Comparison of ENCODE assay signal across 8 cellular contexts in genomic region chr6:31558631-31559500, GRCh38. TPM values are rescaled to one million over a fixed set of nuclear protein-coding genes. Genes with fewer than 3 reads are reported as not detected.
DNase-seq lines count a peak whose midpoint lies in the region; ATAC-seq and TF ChIP-seq lines count a peak whose summit lies in the region.

No MANE protein-coding gene starts in this region.

- H3K9me3 ChIP-seq in AG04450 (ENCODE audit: control insufficient read depth, insufficient read depth, low read length) (no peaks in the 10 kb centered on the region; the same call in 1 of the 2 replicates), esophagus muscularis mucosa (no peaks in the 10 kb centered on the region), trophoblast cell (ENCODE audit: insufficient read depth, low read depth, low read length) (no peaks in the 10 kb centered on the region)

- ATAC-seq in HG02970 (IDR thresholded peaks at IDR 0.05; ENCODE audit: low FRiP score, unreplicated experiment), result no peak

- no peak for TF ChIP-seq POLR2A in esophagus muscularis mucosa (IDR thresholded peaks at IDR 0.05; ENCODE audit: low read depth)

- peak overlapping the region; percentile 50 for H4K8ac ChIP-seq in trophoblast cell (ENCODE audit: low read depth, low read length)

- no peak overlapping the region for H3K14ac ChIP-seq in trophoblast cell (ENCODE audit: low read length)

- no peaks in the 10 kb centered on the region for H3K27me3 ChIP-seq in AG04450 (ENCODE audit: control insufficient read depth, insufficient read depth, low read length)
- H3K27me3 ChIP-seq in esophagus muscularis mucosa, result no peaks in the 10 kb centered on the region
- no peaks in the 10 kb centered on the region for H3K27me3 ChIP-seq in trophoblast cell (ENCODE audit: insufficient read depth, low read length)
- no peaks in the 10 kb centered on the region for H3K27me3 ChIP-seq in H7 (ENCODE audit: control insufficient read depth, insufficient read depth, low read length)

- CTCF ChIA-PET in AG04450 (lab: Charles Lee), result interaction anchor here (1.0 to 2.6 kb wide), 3 partner anchors 9 to 39 kb away, joined by 3 to 11 read pairs (median 3); no protein-coding TSS in a partner anchor

- no peak for DNase-seq in AG04450 (ENCODE audit: low read depth, low spot score)
- peak; percentile 46 for DNase-seq in HT1080 (ENCODE audit: low read depth)
- DNase-seq in activated CD4-positive, alpha-beta T cell treated with anti-CD3 and anti-CD28 coated beads, Interleukin-2, amount 50 U/mL, for 1 hour, result peak; percentile 57
- no peak for DNase-seq in esophagus muscularis mucosa (ENCODE audit: extremely low spot score)
- DNase-seq in trophoblast cell, result peak; percentile 21 to 28
- DNase-seq in epidermal melanocyte (ENCODE audit: insufficient read length, low spot score), result no peak
- no peak for DNase-seq in H7

- intact Hi-C loops in esophagus muscularis mucosa (cut with DNase I), result no loop called here

- no peak overlapping the region for H4K12ac ChIP-seq in trophoblast cell (ENCODE audit: low read depth, low read length)

- H3K23ac ChIP-seq in trophoblast cell (ENCODE audit: low read length), result no peak overlapping the region

- H3K27ac ChIP-seq in AG04450 (ENCODE audit: low read depth, low read length), result peak overlapping the region; percentile 31
- peak overlapping the region; percentile 28 to 60 (median 50) for H3K27ac ChIP-seq in esophagus muscularis mucosa (replicated peaks in 1 of 4)
- no peak overlapping the region for H3K27ac ChIP-seq in trophoblast cell (ENCODE audit: low read depth, low read length)

- no peak overlapping the region for H3K4me2 ChIP-seq in trophoblast cell (ENCODE audit: low read length)

- no peak overlapping the region for H2AFZ ChIP-seq in trophoblast cell (ENCODE audit: insufficient read depth, low read length, poor library complexity)

- H2BK12ac ChIP-seq in trophoblast cell (ENCODE audit: low read length), result peak overlapping the region; percentile 8

- TF ChIP-seq CTCF in AG04450 (IDR thresholded peaks at IDR 0.05; ENCODE audit: low read depth, low read length) (no peak), esophagus muscularis mucosa (IDR thresholded peaks at IDR 0.05) (no peak)

- peaks cover 23 to 65% (median 40%) of the 10 kb centered on the region in 4 donors for H3K36me3 ChIP-seq in esophagus muscularis mucosa
- peaks cover 20 to 25% of the 10 kb centered on the region in 2 experiments for H3K36me3 ChIP-seq in trophoblast cell (ENCODE audit: control insufficient read depth in 1 of 2, insufficient read depth in 2 of 2, low read length in 2 of 2)
- peaks cover 11% of the 10 kb centered on the region for H3K36me3 ChIP-seq in H7 (replicated peaks; ENCODE audit: control insufficient read depth, insufficient read depth, low read length)

- no peak overlapping the region for H2BK120ac ChIP-seq in trophoblast cell (ENCODE audit: insufficient read depth, low read length, poor library complexity)

- H3K9ac ChIP-seq in trophoblast cell (ENCODE audit: low read length), result no peak overlapping the region

- TF ChIP-seq EP300 in esophagus muscularis mucosa (IDR thresholded peaks at IDR 0.05), result no peak

- no peak overlapping the region for H3K4me3 ChIP-seq in AG04450 (ENCODE audit: low read depth, low read length)
- no peak overlapping the region for H3K4me3 ChIP-seq in esophagus muscularis mucosa
- no peak overlapping the region for H3K4me3 ChIP-seq in trophoblast cell (ENCODE audit: low read depth, low read length)
- H3K4me3 ChIP-seq in H7 (ENCODE audit: insufficient read depth, low read depth, low read length), result no peak overlapping the region

- peak overlapping the region; percentile 42 for H2AK5ac ChIP-seq in trophoblast cell (ENCODE audit: low read length)

- H3K4me1 ChIP-seq in esophagus muscularis mucosa, result peaks cover 33 to 46% (median 39%) of the 10 kb centered on the region in 4 donors
- peaks cover 20 to 23% of the 10 kb centered on the region in 2 experiments for H3K4me1 ChIP-seq in trophoblast cell (ENCODE audit: control insufficient read depth in 1 of 2, insufficient read depth in 2 of 2, low read length in 2 of 2)

- H4K91ac ChIP-seq in trophoblast cell (ENCODE audit: low read depth, low read length), result peak overlapping the region; percentile 49

- H3K79me1 ChIP-seq in trophoblast cell (ENCODE audit: low read length), result peaks cover 8% of the 10 kb centered on the region

- WGBS in esophagus muscularis mucosa, result 79% methylated on average over 14 of the region's 14 CpGs
- no CpG with 5 or more reads among the region's 14 CpGs for WGBS in trophoblast cell (ENCODE audit: extremely low coverage, insufficient coverage, insufficient read length)

- no peak overlapping the region for H2BK5ac ChIP-seq in trophoblast cell (ENCODE audit: low read depth, low read length, poor library complexity)

- no peak overlapping the region for H3K4ac ChIP-seq in trophoblast cell (ENCODE audit: low read depth, low read length)

- POLR2A ChIA-PET in AG04450 (lab: Yijun Ruan, JAX), result no interaction called here

- no peaks in the 10 kb centered on the region for H3K79me2 ChIP-seq in trophoblast cell (ENCODE audit: control insufficient read depth, insufficient read depth, low read length, poor library complexity)

- peak overlapping the region; percentile 43 for H3K18ac ChIP-seq in trophoblast cell (ENCODE audit: low read length)

RNA-seq across cellular contexts. Expression of gene NFKBIL1, which starts 11.5 kb away (rescaled TPM):
- polyA plus RNA-seq in AG04450 (2011; rRNA removed), result 5.1 and 5.4 TPM in 2 replicates
- 3.8 and 4.2 TPM in 2 replicates for polyA minus RNA-seq in AG04450 (2011; rRNA and poly(A)+ RNA removed)
- total RNA-seq in HT1080 (2014; rRNA removed; shearing (Covaris generic)), result 21.2 and 21.9 TPM in 2 replicates
- polyA plus RNA-seq in HT1080 (2015; cell fraction: cytosol; rRNA removed), result 23.7 and 24.9 TPM in 2 replicates
- polyA plus RNA-seq in HT1080 (2015; cell fraction: nucleus; rRNA removed), result 24.5 and 34.7 TPM in 2 replicates
- 10 to 100 TPM; 24.4 to 42.6 (median 29.6) TPM for total RNA-seq in esophagus muscularis mucosa
- polyA plus RNA-seq in trophoblast cell (2013), result 14.9 and 15.8 TPM in 2 replicates
- 33.2 and 34.2 TPM in 2 replicates for total RNA-seq in H7 (2014; rRNA removed; shearing (Covaris generic))

RNA-seq across cellular contexts. Expression of gene ATP6V1G2, which starts 12.5 kb away (rescaled TPM):
- 12.5 and 14.6 TPM in 2 replicates for polyA plus RNA-seq in AG04450 (2011; rRNA removed)
- 2.8 and 5.7 TPM in 2 replicates for polyA minus RNA-seq in AG04450 (2011; rRNA and poly(A)+ RNA removed)
- total RNA-seq in HT1080 (2014; rRNA removed; shearing (Covaris generic)), result 2.1 TPM in 2 replicates
- 2.3 and 2.9 TPM in 2 replicates for polyA plus RNA-seq in HT1080 (2015; cell fraction: cytosol; rRNA removed)
- 4.4 and 5.4 TPM in 2 replicates for polyA plus RNA-seq in HT1080 (2015; cell fraction: nucleus; rRNA removed)
- total RNA-seq in esophagus muscularis mucosa, result 1 to 10 TPM; 2.0 to 5.0 (median 2.2) TPM
- 0.50 and 0.60 TPM in 2 replicates for polyA plus RNA-seq in trophoblast cell (2013)
- total RNA-seq in H7 (2014; rRNA removed; shearing (Covaris generic)), result 3.5 and 7.0 TPM in 2 replicates

RNA-seq across cellular contexts. Expression of gene LTA, which starts 13.2 kb away (rescaled TPM):
- polyA plus RNA-seq in AG04450 (2011; rRNA removed), result not detected in 2 replicates
- polyA minus RNA-seq in AG04450 (2011; rRNA and poly(A)+ RNA removed), result not detected in 2 replicates
- total RNA-seq in HT1080 (2014; rRNA removed; shearing (Covaris generic)), result not detected in 2 replicates
- not detected in 2 replicates for polyA plus RNA-seq in HT1080 (2015; cell fraction: cytosol; rRNA removed)
- 0.15 TPM in 1 of 2 replicates, not detected in the other for polyA plus RNA-seq in HT1080 (2015; cell fraction: nucleus; rRNA removed)
- not detected for total RNA-seq in esophagus muscularis mucosa
- polyA plus RNA-seq in trophoblast cell (2013), result 0.16 and 0.26 TPM in 2 replicates
- 0.44 TPM in 1 of 2 replicates, not detected in the other for total RNA-seq in H7 (2014; rRNA removed; shearing (Covaris generic))

RNA-seq across cellular contexts. Expression of gene TNF, which starts 16.5 kb away (rescaled TPM):
- not detected in 2 replicates for polyA plus RNA-seq in AG04450 (2011; rRNA removed)
- not detected in 2 replicates for polyA minus RNA-seq in AG04450 (2011; rRNA and poly(A)+ RNA removed)
- total RNA-seq in HT1080 (2014; rRNA removed; shearing (Covaris generic)), result not detected in 2 replicates
- 0.08 and 0.14 TPM in 2 replicates for polyA plus RNA-seq in HT1080 (2015; cell fraction: cytosol; rRNA removed)
- 0.37 and 0.41 TPM in 2 replicates for polyA plus RNA-seq in HT1080 (2015; cell fraction: nucleus; rRNA removed)
- total RNA-seq in esophagus muscularis mucosa, result 1 to 10 TPM in 1 of 4 donors, under 1 TPM in 1, not detected in 2; 0.17 to 1.5 TPM
- polyA plus RNA-seq in trophoblast cell (2013), result 2.0 and 2.1 TPM in 2 replicates
- not detected in 2 replicates for total RNA-seq in H7 (2014; rRNA removed; shearing (Covaris generic))

RNA-seq across cellular contexts. Expression of gene DDX39B, which starts 17.1 kb away (rescaled TPM):
- polyA plus RNA-seq in AG04450 (2011; rRNA removed), result 434 and 480 TPM in 2 replicates
- polyA minus RNA-seq in AG04450 (2011; rRNA and poly(A)+ RNA removed), result 965 and 1,105 TPM in 2 replicates
- 856 and 950 TPM in 2 replicates for total RNA-seq in HT1080 (2014; rRNA removed; shearing (Covaris generic))
- 496 and 573 TPM in 2 replicates for polyA plus RNA-seq in HT1080 (2015; cell fraction: cytosol; rRNA removed)
- polyA plus RNA-seq in HT1080 (2015; cell fraction: nucleus; rRNA removed), result 1,409 and 1,413 TPM in 2 replicates
- total RNA-seq in esophagus muscularis mucosa, result 100 to 1,000 TPM; 186 to 257 (median 213) TPM
- 203 and 220 TPM in 2 replicates for polyA plus RNA-seq in trophoblast cell (2013)
- 787 and 872 TPM in 2 replicates for total RNA-seq in H7 (2014; rRNA removed; shearing (Covaris generic))

Comparison
In these comparisons a context has a peak if more than half of its experiments do, and no peak if none do; other contexts are left out.
1. DNase-seq: peak in HT1080 (single experiment), activated CD4-positive, alpha-beta T cell treated with anti-CD3 and anti-CD28 coated beads, Interleukin-2, amount 50 U/mL, for 1 hour (single experiment) and trophoblast cell (2 of 2); none in AG04450 (single experiment), esophagus muscularis mucosa (single experiment), epidermal melanocyte (single experiment) and H7 (single experiment).